ENCODE assay signal across 17 cellular contexts in the genomic region with DNA sequence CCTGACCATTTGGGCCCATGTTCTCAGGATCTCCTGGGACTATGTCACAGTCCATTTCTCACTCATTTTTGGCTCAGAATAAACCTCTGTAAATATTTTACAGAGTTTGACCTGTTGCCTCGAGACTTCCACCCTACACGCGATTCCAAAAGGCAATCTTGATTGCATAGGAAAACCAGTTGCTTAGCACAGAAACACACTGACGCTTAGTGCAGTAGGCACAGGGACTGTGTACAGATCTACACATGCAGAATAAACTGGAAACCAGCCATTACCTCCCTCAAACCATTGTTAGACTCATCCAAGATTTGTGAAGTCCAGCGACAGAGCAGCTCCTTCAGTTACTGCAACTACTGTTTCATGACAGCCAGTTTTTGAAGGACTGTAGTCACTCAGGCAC.
DNase-seq lines count a peak whose midpoint lies in the region; ATAC-seq and TF ChIP-seq lines count a peak whose summit lies in the region.
"Had no signal": no experiment of that assay in that cellular context is flagged by ENCODE, and none has a peak within 500 bp of the region (broad histone marks: within the 10 kb centered on the region; RNA-seq: fewer than 3 reads in every experiment).

No MANE protein-coding gene starts in this region.

- no peak overlapping the region for H3K9ac ChIP-seq in mesenchymal stem cell (ENCODE audit: low read length)

- no peak overlapping the region for H2BK12ac ChIP-seq in mesenchymal stem cell (ENCODE audit: low read length in 2 of 2)

- H3K9me3 ChIP-seq in right cardiac atrium (ENCODE audit: control insufficient read depth, low read length) (no peaks in the 10 kb centered on the region), mesenchymal stem cell (ENCODE audit: control insufficient read depth, low read length) (no peaks in the 10 kb centered on the region), transverse colon (no peaks in the 10 kb centered on the region), tibial artery (no peaks in the 10 kb centered on the region)
- H3K9me3 ChIP-seq: HAP-1, MG63 had no signal

- intact Hi-C loops in Right ventricle myocardium superior (cut with DNase I): no loop called here
- intact Hi-C loops in right cardiac atrium (cut with DNase I): no loop called here
- intact Hi-C loops in transverse colon (cut with DNase I; ENCODE audit: low total_unique reads): no loop called here
- intact Hi-C loops in tibial artery (cut with DNase I; ENCODE audit: low total_unique reads): no loop called here

- no peak overlapping the region for H2AK5ac ChIP-seq in mesenchymal stem cell (ENCODE audit: low read length, severe bottlenecking)

- no peak overlapping the region for H3K18ac ChIP-seq in mesenchymal stem cell (ENCODE audit: low read depth in 1 of 2, low read length in 2 of 2)

- no peak for TF ChIP-seq POLR2A in transverse colon (IDR thresholded peaks at IDR 0.05)

- in situ Hi-C loops in transverse colon (cut with MboI; ENCODE audit: low pct_ligation_motif_present in 1 of 4, low pct_unique_long_range_greater_than_20kb in 1 of 4, low sequenced_read_pairs in 3 of 4): no loop called here

- no peaks in the 10 kb centered on the region for H3K79me1 ChIP-seq in mesenchymal stem cell (replicated peaks; ENCODE audit: low read length, poor library complexity, severe bottlenecking)

- H3K27ac ChIP-seq in right cardiac atrium (ENCODE audit: low read length) (no peak overlapping the region), mesenchymal stem cell (ENCODE audit: low read length, poor library complexity, severe bottlenecking) (peak overlapping the region; percentile 25), transverse colon (peak overlapping the region in 3 of 4 donors; percentile 11 to 51 (median 42)), tibial artery (no peak overlapping the region), coronary artery (no peak overlapping the region)

- no peak for TF ChIP-seq CTCF in transverse colon (IDR thresholded peaks at IDR 0.05)
- TF ChIP-seq CTCF in tibial artery (IDR thresholded peaks at IDR 0.05): no peak
- no peak for TF ChIP-seq CTCF in coronary artery (IDR thresholded peaks at IDR 0.05)

- H2BK5ac ChIP-seq in mesenchymal stem cell (ENCODE audit: low read depth, low read length, poor library complexity, severe bottlenecking): no peak overlapping the region

- no peak overlapping the region for H3K4me2 ChIP-seq in mesenchymal stem cell (ENCODE audit: low read length, poor library complexity, severe bottlenecking)

- H2BK15ac ChIP-seq in mesenchymal stem cell (ENCODE audit: low read depth, poor library complexity, severe bottlenecking): no peak overlapping the region

- DNase-seq in Right ventricle myocardium superior (no peak), right cardiac atrium (no peak), globus pallidus (ENCODE audit: low spot score) (peak; percentile 33), mesenchymal stem cell (no peak), transverse colon (no peak), tibial artery (no peak), hypothalamus (lab: John Stamatoyannopoulos, UW) (no peak), coronary artery (ENCODE audit: low spot score) (no peak)
- DNase-seq: 8988T, C1 segment of cervical spinal cord, EL, MG63, NCI-H1092 treated with DMSO at 0.1 percent for 48 hours, NCI-H1694 treated with DMSO at 0.1 percent for 48 hours, NCI-H446 treated with DMSO at 0.1 percent for 48 hours, NCI-H748 treated with DMSO at 0.1 percent for 48 hours had no signal

- H4K91ac ChIP-seq in mesenchymal stem cell (ENCODE audit: low read length): no peak overlapping the region

- no peak overlapping the region for H2AFZ ChIP-seq in mesenchymal stem cell (ENCODE audit: low read depth, low read length)

- WGBS in right cardiac atrium: 58% methylated on average over 5 of the region's 5 CpGs
- WGBS in mesenchymal stem cell: 93% methylated on average over 4 of the region's 5 CpGs
- WGBS in transverse colon (ENCODE audit: low coverage in 1 of 2), 2 donors: 38% methylated on average over 5 of the region's 5 CpGs; no CpG with 5 or more reads in 1 of the 2 donors

- peaks cover 1% of the 10 kb centered on the region for H3K4me1 ChIP-seq in right cardiac atrium (ENCODE audit: control insufficient read depth, insufficient read depth, low read length)
- peaks cover 2% of the 10 kb centered on the region for H3K4me1 ChIP-seq in mesenchymal stem cell (ENCODE audit: control insufficient read depth, insufficient read depth, low read depth, low read length)
- peaks cover 0 to 54% (median 17%) of the 10 kb centered on the region in 4 donors for H3K4me1 ChIP-seq in transverse colon
- peaks cover 0 to 6% (median 0%) of the 10 kb centered on the region in 4 donors for H3K4me1 ChIP-seq in tibial artery
- H3K4me1 ChIP-seq: HAP-1 had no signal

- no peak overlapping the region for H3K23ac ChIP-seq in mesenchymal stem cell (ENCODE audit: low read length in 2 of 2)

- H3K36me3 ChIP-seq in mesenchymal stem cell (ENCODE audit: control insufficient read depth in 1 of 2, insufficient read depth in 2 of 2, low read depth in 1 of 2, low read length in 2 of 2) (no peaks in the 10 kb centered on the region), transverse colon (no peaks in the 10 kb centered on the region), tibial artery (no peaks in the 10 kb centered on the region)
- H3K36me3 ChIP-seq: HAP-1, MG63 had no signal

- H3K4ac ChIP-seq in mesenchymal stem cell (ENCODE audit: low read depth in 1 of 2, low read length in 2 of 2): no peak overlapping the region

- H3K14ac ChIP-seq in mesenchymal stem cell (ENCODE audit: low read length in 2 of 2): no peak overlapping the region

- H3K27me3 ChIP-seq in right cardiac atrium (ENCODE audit: control insufficient read depth, insufficient read depth) (no peaks in the 10 kb centered on the region), mesenchymal stem cell (ENCODE audit: control insufficient read depth in 1 of 2, insufficient read depth in 1 of 2, low read length in 2 of 2) (no peaks in the 10 kb centered on the region), transverse colon (no peaks in the 10 kb centered on the region), tibial artery (no peaks in the 10 kb centered on the region)
- H3K27me3 ChIP-seq: MG63 had no signal

- ATAC-seq in Right ventricle myocardium superior (ENCODE audit: poor library complexity) (peak; percentile 67), right cardiac atrium (no peak)

- TF ChIP-seq EP300 in transverse colon (IDR thresholded peaks at IDR 0.05; ENCODE audit: low read depth): no peak

- H3K4me3 ChIP-seq in right cardiac atrium (ENCODE audit: low read length) (no peak overlapping the region), mesenchymal stem cell (ENCODE audit: insufficient read depth in 1 of 2, low read depth in 1 of 2, low read length in 2 of 2) (no peak overlapping the region), transverse colon (no peak overlapping the region), tibial artery (no peak overlapping the region), coronary artery (no peak overlapping the region)
- H3K4me3 ChIP-seq: HAP-1, MG63 had no signal

- H2BK120ac ChIP-seq in mesenchymal stem cell (ENCODE audit: low read depth, low read length): no peak overlapping the region

- H4K8ac ChIP-seq in mesenchymal stem cell (ENCODE audit: low read length): no peak overlapping the region

Comparison
In these comparisons a context has a peak if more than half of its experiments do, and no peak if none do; other contexts are left out.
1. H3K27ac ChIP-seq: peak in mesenchymal stem cell (single experiment) and transverse colon (3 of 4); none in right cardiac atrium (single experiment), tibial artery (0 of 2) and coronary artery (0 of 2).